In genomic region chr20:13910492-13910891, GRCh38 we compare ENCODE assay signal across 27 cellular contexts.
"Had no signal": no experiment of that assay in that cellular context is flagged by ENCODE, and none has a peak within 500 bp of the region (broad histone marks: within the 10 kb centered on the region; RNA-seq: fewer than 3 reads in every experiment).

No MANE protein-coding gene starts in this region.

- H3K4me3 ChIP-seq: adrenal gland, cardiac muscle cell, colonic mucosa, dorsolateral prefrontal cortex, left ventricle myocardium inferior, lung, right atrium auricular region, suprapubic skin, tibial artery, upper lobe of right lung had no signal

- ATAC-seq: foreskin keratinocyte; natural killer cell treated with Interleukin-12 subunit alpha and Interleukin-12 subunit beta and Interleukin-15 and Interleukin-18, amount 100 ng/mL, for 72 hours; upper lobe of right lung had no signal

- DNase-seq: activated B cell treated with CpG ODN at 0.5 μM for 24 hours; activated CD4-positive, alpha-beta T cell treated with anti-CD3 and anti-CD28 coated beads for 4 hours; activated CD4-positive, alpha-beta T cell treated with anti-CD3 and anti-CD28 coated beads, Interleukin-2, amount 50 U/mL, for 48 hours; activated CD8-positive, alpha-beta memory T cell treated with anti-CD3 and anti-CD28 coated beads for 24 hours; activated effector memory CD4-positive, alpha-beta T cell treated with anti-CD3 and anti-CD28 coated beads, Interleukin-2, amount 50 U/mL, for 16 hours; activated naive CD4-positive, alpha-beta T cell treated with anti-CD3 and anti-CD28 coated beads for 36 hours; activated naive CD8-positive, alpha-beta T cell treated with anti-CD3 and anti-CD28 coated beads for 36 hours; adrenal gland; aorta; cerebellar nuclear complex; colonic mucosa; dorsolateral prefrontal cortex; effector memory CD4-positive, alpha-beta T cell; foreskin keratinocyte; left ventricle myocardium inferior; mesendoderm; stimulated activated CD4-positive, alpha-beta T cell treated with anti-CD3 and anti-CD28 coated beads, Interleukin-15, amount 100 ng/mL, for 24 hours; stimulated activated CD4-positive, alpha-beta T cell treated with anti-CD3 and anti-CD28 coated beads, Interleukin-2, amount 100 ng/mL, for 24 hours; stimulated activated naive CD4-positive, alpha-beta T cell; T-helper 2 cell; tibial artery; upper lobe of right lung had no signal
